ENCODE assay signal across 18 cellular contexts in the genomic region with DNA sequence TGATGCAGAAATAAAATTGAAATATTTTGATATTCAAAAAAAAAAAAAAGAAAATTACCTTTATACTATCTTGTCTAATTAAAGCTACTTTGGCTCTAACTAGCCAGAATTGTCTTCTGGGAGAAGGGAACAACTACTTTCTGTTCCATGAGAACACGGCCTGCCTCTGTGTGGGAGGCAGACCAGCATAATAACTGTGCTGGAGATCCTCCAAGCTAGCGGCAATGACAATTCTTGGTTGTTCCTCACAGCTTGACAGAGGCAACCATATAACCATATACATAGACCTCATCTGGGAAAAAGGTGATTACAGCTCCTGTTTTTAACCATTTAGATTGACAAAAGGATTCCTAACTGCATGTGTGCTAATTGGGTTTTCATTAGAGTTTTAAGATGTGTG.
DNase-seq lines count a peak whose midpoint lies in the region; ATAC-seq lines count a peak whose summit lies in the region.
"Had no signal": no experiment of that assay in that cellular context is flagged by ENCODE, and none has a peak within 500 bp of the region (broad histone marks: within the 10 kb centered on the region; RNA-seq: fewer than 3 reads in every experiment).

No MANE protein-coding gene starts in this region.

- intact Hi-C loops in posterior cingulate gyrus (cut with DNase I) = no loop called here

- DNase-seq in C1 segment of cervical spinal cord (lab: John Stamatoyannopoulos, UW) (peak in 10 of 14 donors; percentile 3 to 32 (median 12)), OCI-M1 (lab: John Stamatoyannopoulos, UW) (peak; percentile 27), globus pallidus (ENCODE audit: low spot score) (peak; percentile 90), posterior cingulate gyrus (peak in 8 of 10 donors; percentile 15 to 87 (median 48)), NCI-H524 treated with DMSO at 0.1 percent for 48 hours (lab: John Stamatoyannopoulos, UW) (no peak)
- DNase-seq in stimulated activated CD8-positive, alpha-beta memory T cell treated with anti-CD3 and anti-CD28 coated beads, Interleukin-4, amount 100 ng/mL, for 48 hours = no peak
- DNase-seq: ACHN; activated CD4-positive, CD25-positive, alpha-beta regulatory T cell; activated naive CD4-positive, alpha-beta T cell; activated T-cell treated with anti-CD3 and anti-CD28 coated beads, Interleukin-2, amount 50 U/mL, for 72 hours; DND-41; effector CD8-positive, alpha-beta T cell; NCI-H1694 treated with DMSO at 0.1 percent for 48 hours; NCI-H510A; NK-92 treated with Interleukin-12 subunit alpha and Interleukin-12 subunit beta, amount 100 ng/mL, for 24 hours; stimulated activated naive CD8-positive, alpha-beta T cell treated with anti-CD3 and anti-CD28 coated beads, Interleukin-15, Interleukin-2, amounts not matched to agents 100 U/mL and 50 U/mL, for 24 hours had no signal

- no peak for ATAC-seq in HG03521 (IDR thresholded peaks at IDR 0.05; ENCODE audit: unreplicated experiment)
- ATAC-seq: activated T-cell treated with anti-CD3 and anti-CD28 coated beads, Interleukin-2, amount 50 U/mL, for 72 hours; HCT116; stimulated activated naive CD8-positive, alpha-beta T cell treated with anti-CD3 and anti-CD28 coated beads, Interleukin-15, Interleukin-2, amounts not matched to agents 100 U/mL and 50 U/mL, for 24 hours had no signal

Comparison
In these comparisons a context has a peak if more than half of its experiments do, and no peak if none do; other contexts are left out.
1. DNase-seq: peak in C1 segment of cervical spinal cord (10 of 14), OCI-M1 (single experiment), globus pallidus (single experiment) and posterior cingulate gyrus (8 of 10); none in NCI-H524 treated with DMSO at 0.1 percent for 48 hours (single experiment) and stimulated activated CD8-positive, alpha-beta memory T cell treated with anti-CD3 and anti-CD28 coated beads, Interleukin-4, amount 100 ng/mL, for 48 hours (single experiment).